ENCODE assay signal across 23 cellular contexts in genomic region chr13:82432949-82433348, GRCh38.
DNase-seq lines count a peak whose midpoint lies in the region; ATAC-seq, FAIRE-seq and TF ChIP-seq lines count a peak whose summit lies in the region.
"Had no signal": no experiment of that assay in that cellular context is flagged by ENCODE, and none has a peak within 500 bp of the region (broad histone marks: within the 10 kb centered on the region; RNA-seq: fewer than 3 reads in every experiment).

No MANE protein-coding gene starts in this region.

- H3K4me2 ChIP-seq in A549 = no peak overlapping the region
- H3K4me2 ChIP-seq in K562 (ENCODE audit: insufficient read depth, low read length) = no peak overlapping the region
- H3K4me2 ChIP-seq: BLaER1 had no signal

- H3K27me3 ChIP-seq in K562 (ENCODE audit: control insufficient read depth in 2 of 2, insufficient read depth in 2 of 2, low read length in 2 of 2) = no peaks in the 10 kb centered on the region
- no peaks in the 10 kb centered on the region for H3K27me3 ChIP-seq in esophagus muscularis mucosa
- H3K27me3 ChIP-seq: BE2C, BLaER1 had no signal

- H3K4me1 ChIP-seq in A549 = no peaks in the 10 kb centered on the region
- no peaks in the 10 kb centered on the region for H3K4me1 ChIP-seq in K562 (replicated peaks in 1 of 2; ENCODE audit: control insufficient read depth in 2 of 2, insufficient read depth in 2 of 2, low read length in 2 of 2)
- H3K4me1 ChIP-seq in esophagus muscularis mucosa = no peaks in the 10 kb centered on the region
- H3K4me1 ChIP-seq: BE2C, BLaER1, Caco-2 had no signal

- WGBS in A549 (ENCODE audit: missing lambda C conversion rate) = 31% methylated on average over 2 of the region's 2 CpGs
- 0% methylated on average over 2 of the region's 2 CpGs for WGBS in K562 (ENCODE audit: insufficient coverage, low coverage, missing lambda C conversion rate)
- WGBS in esophagus muscularis mucosa = 93% methylated on average over 2 of the region's 2 CpGs

- no peaks in the 10 kb centered on the region for H3K9me1 ChIP-seq in K562 (ENCODE audit: control insufficient read depth, insufficient read depth, low read length)

- TF ChIP-seq CTCF in A549 (IDR thresholded peaks at IDR 0.05) (no peak), K562 (IDR thresholded peaks at IDR 0.05 in 2 of 3, conservative IDR thresholded peaks at IDR 0.05 in 1 of 3; ENCODE audit: insufficient read depth in 2 of 3, low read depth in 1 of 3, low read length in 3 of 3) (no peak), esophagus muscularis mucosa (IDR thresholded peaks at IDR 0.05) (no peak)

- H3K9ac ChIP-seq in K562 (ENCODE audit: insufficient read depth in 1 of 2, low read depth in 2 of 2, low read length in 2 of 2) = no peak overlapping the region
- H3K9ac ChIP-seq: BLaER1 had no signal

- no peaks in the 10 kb centered on the region for H4K20me1 ChIP-seq in K562 (replicated peaks; ENCODE audit: control insufficient read depth, insufficient read depth, low read length)
- H4K20me1 ChIP-seq: BLaER1 had no signal

- H3K27ac Mint-ChIP-seq in naive thymus-derived CD8-positive, alpha-beta T cell = no peak overlapping the region
- H3K27ac Mint-ChIP-seq: CD14-positive monocyte; CD4-positive, alpha-beta memory T cell; CD4-positive, CD25-positive, alpha-beta regulatory T cell; CD8-positive, alpha-beta memory T cell had no signal

- TF ChIP-seq EP300 in A549 (IDR thresholded peaks at IDR 0.05) = no peak
- TF ChIP-seq EP300 in K562 (IDR thresholded peaks at IDR 0.05; ENCODE audit: low read length) = no peak
- no peak for TF ChIP-seq EP300 in esophagus muscularis mucosa (IDR thresholded peaks at IDR 0.05)

- H3K4me3 ChIP-seq in A549 = no peak overlapping the region
- H3K4me3 ChIP-seq in K562 = no peak overlapping the region
- H3K4me3 ChIP-seq in esophagus muscularis mucosa = no peak overlapping the region
- H3K4me3 ChIP-seq: BLaER1 had no signal

- BruUV-seq in K562 (replicated peaks; lab: Mats Ljungman, UMichigan) = no TSS peak

- no peaks in the 10 kb centered on the region for H3K36me3 ChIP-seq in K562 (ENCODE audit: control insufficient read depth, insufficient read depth, low read length)
- no peaks in the 10 kb centered on the region for H3K36me3 ChIP-seq in esophagus muscularis mucosa
- H3K36me3 ChIP-seq: BE2C, BLaER1 had no signal

- TF ChIP-seq RAD21 in A549 (conservative IDR thresholded peaks at IDR 0.05 in 1 of 2, IDR thresholded peaks at IDR 0.05 in 1 of 2) (no peak), K562 (CRISPR knock-in tag; conservative IDR thresholded peaks at IDR 0.05 in 1 of 2, IDR thresholded peaks at IDR 0.05 in 1 of 2) (no peak)

- CTCF ChIA-PET in A549 (lab: Yijun Ruan, JAX) (no interaction called here), K562 (lab: Yijun Ruan, JAX; ENCODE audit: low intra/inter-chr PET ratio) (no interaction called here)

- H3K79me2 ChIP-seq in K562 (ENCODE audit: control insufficient read depth, insufficient read depth, low read length) = no peaks in the 10 kb centered on the region

- no peaks in the 10 kb centered on the region for H3K36me3 Mint-ChIP-seq in naive thymus-derived CD8-positive, alpha-beta T cell
- H3K36me3 Mint-ChIP-seq: CD14-positive monocyte; CD4-positive, alpha-beta memory T cell; CD4-positive, CD25-positive, alpha-beta regulatory T cell; CD8-positive, alpha-beta memory T cell had no signal

- H3K9me3 ChIP-seq in A549 = no peaks in the 10 kb centered on the region
- H3K9me3 ChIP-seq in K562 (replicated peaks; ENCODE audit: control insufficient read depth, insufficient read depth, low read depth, low read length) = no peaks in the 10 kb centered on the region
- no peaks in the 10 kb centered on the region for H3K9me3 ChIP-seq in esophagus muscularis mucosa
- H3K9me3 ChIP-seq: BE2C had no signal

- DNase-seq in A549 (ENCODE audit: low read depth in 1 of 2, low spot score in 1 of 2) (no peak), K562 (ENCODE audit: extremely low read depth in 1 of 4, low spot score in 3 of 4) (no peak), COLO829 (ENCODE audit: low spot score) (no peak), esophagus muscularis mucosa (ENCODE audit: extremely low spot score) (no peak)
- no peak for DNase-seq in naive thymus-derived CD8-positive, alpha-beta T cell
- DNase-seq: 8988T; ACHN; BE2C; C1 segment of cervical spinal cord; Caco-2; Calu3; CD4-positive, alpha-beta memory T cell; CD4-positive, CD25-positive, alpha-beta regulatory T cell; CD8-positive, alpha-beta memory T cell; DMS79 treated with DMSO at 0.1 percent for 48 hours; GF-D8 had no signal

- H3K27me3 Mint-ChIP-seq in naive thymus-derived CD8-positive, alpha-beta T cell = no peaks in the 10 kb centered on the region
- H3K27me3 Mint-ChIP-seq: CD4-positive, alpha-beta memory T cell; CD4-positive, CD25-positive, alpha-beta regulatory T cell; CD8-positive, alpha-beta memory T cell had no signal

- H3K4me1 Mint-ChIP-seq in naive thymus-derived CD8-positive, alpha-beta T cell = no peaks in the 10 kb centered on the region
- H3K4me1 Mint-ChIP-seq: CD4-positive, alpha-beta memory T cell; CD4-positive, CD25-positive, alpha-beta regulatory T cell; CD8-positive, alpha-beta memory T cell had no signal

- no peak overlapping the region for H3K27ac ChIP-seq in A549
- H3K27ac ChIP-seq in K562 (ENCODE audit: extremely low read depth, low read depth, low read length) = no peak overlapping the region
- H3K27ac ChIP-seq in esophagus muscularis mucosa (replicated peaks in 1 of 4) = no peak overlapping the region
- H3K27ac ChIP-seq: BLaER1 had no signal

- intact Hi-C loops in K562 (cut with micrococcal nuclease) = no loop called here
- intact Hi-C loops in esophagus muscularis mucosa (cut with DNase I) = no loop called here

- no peak overlapping the region for H2AFZ ChIP-seq in K562 (ENCODE audit: low read depth, low read length)

- ATAC-seq in A549 = no peak
- no peak for ATAC-seq in K562
- no peak for ATAC-seq in naive thymus-derived CD8-positive, alpha-beta T cell

- FAIRE-seq in A204.1 (lab: Jason Lieb, UNC) (peak; percentile 40), A549 (lab: Jason Lieb, UNC) (no peak), K562 (lab: Jason Lieb, UNC) (no peak)
- FAIRE-seq: D721Med, G401.6, GM12891, GM19239 had no signal

- H3K4me3 Mint-ChIP-seq in naive thymus-derived CD8-positive, alpha-beta T cell = no peak overlapping the region
- H3K4me3 Mint-ChIP-seq: CD14-positive monocyte; CD4-positive, alpha-beta memory T cell; CD4-positive, CD25-positive, alpha-beta regulatory T cell; CD8-positive, alpha-beta memory T cell had no signal

- POLR2A ChIA-PET in A549 (lab: Yijun Ruan, JAX) = no interaction called here
- POLR2A ChIA-PET in K562 (lab: Yijun Ruan, JAX) = no interaction called here
- POLR2A ChIA-PET in naive thymus-derived CD8-positive, alpha-beta T cell (lab: Charles Lee) = no interaction called here

- H3K9me3 Mint-ChIP-seq in naive thymus-derived CD8-positive, alpha-beta T cell = peaks cover 3 to 30% (median 8%) of the 10 kb centered on the region in 9 donors

- in situ Hi-C loops in K562 (cut with MboI) = no loop called here

- TF ChIP-seq POLR2A in A549 (IDR thresholded peaks at IDR 0.05; ENCODE audit: low read length) (no peak), K562 (conservative IDR thresholded peaks at IDR 0.05) (no peak), esophagus muscularis mucosa (IDR thresholded peaks at IDR 0.05; ENCODE audit: low read depth) (no peak)

TF ChIP-seq in A549, 52 proteins besides CTCF, POLR2A, EP300 and RAD21:
- TF ChIP-seq SREBF2 (IDR thresholded peaks at IDR 0.05) = no peak
- TF ChIP-seq EHF (CRISPR knock-in tag; IDR thresholded peaks at IDR 0.05) = no peak
- TF ChIP-seq MAFK (IDR thresholded peaks at IDR 0.05; ENCODE audit: partially characterized antibody) = peak; percentile 50
- TF ChIP-seq CBX8 (IDR thresholded peaks at IDR 0.05) = no peak

TF ChIP-seq in K562, 482 proteins besides CTCF, POLR2A, EP300 and RAD21:
- TF ChIP-seq ARID1B (IDR thresholded peaks at IDR 0.05) (no peak), ZBTB26 (CRISPR knock-in tag; IDR thresholded peaks at IDR 0.05) (no peak), ZNF316 (IDR thresholded peaks at IDR 0.05) (peak; percentile 37; the same call in 1 of the 2 replicates), MAFF (IDR thresholded peaks at IDR 0.05; ENCODE audit: low read length) (peak; percentile 3; the same call in 1 of the 2 replicates)
